In genomic region chr9:130053504-130054427, GRCh38 we compare ENCODE assay signal across 8 cellular contexts. TPM values are rescaled to one million over a fixed set of nuclear protein-coding genes. Genes with fewer than 3 reads are reported as not detected.
DNase-seq lines count a peak whose midpoint lies in the region; ATAC-seq and TF ChIP-seq lines count a peak whose summit lies in the region.

Gene GPR107 (plus strand): TSS chr9:130053906. CDS start chr9:130053933, 27 bp downstream.

- no peak; the same call in 1 of the 2 replicates for TF ChIP-seq RAD21 in HCT116 (IDR thresholded peaks at IDR 0.05; ENCODE audit: low read depth)

- no peaks in the 10 kb centered on the region for H3K9me2 ChIP-seq in HCT116 (ENCODE audit: insufficient read depth)

- POLR2A ChIA-PET in HCT116 (lab: Charles Lee) = interaction anchor here (1.0 to 1.7 kb wide), 5 partner anchors 9 to 21 kb away, joined by 3 to 7 read pairs (median 3); partner anchors contain the start of gene FNBP1

- intact Hi-C loops in HCT116 (cut with micrococcal nuclease) = no loop called here

- no peak for TF ChIP-seq CTCF in HCT116 (IDR thresholded peaks at IDR 0.05 in 2 of 3, conservative IDR thresholded peaks at IDR 0.05 in 1 of 3; ENCODE audit: borderline replicate concordance in 1 of 3, insufficient read depth in 1 of 3, low read depth in 2 of 3, low read length in 2 of 3)
- TF ChIP-seq CTCF in NB4 (IDR thresholded peaks at IDR 0.05; ENCODE audit: low read depth, low read length) = no peak
- no peak for TF ChIP-seq CTCF in retinal pigment epithelial cell (conservative IDR thresholded peaks at IDR 0.05; ENCODE audit: low read depth, low read length)

- H4K20me1 ChIP-seq in HCT116 (ENCODE audit: insufficient read depth) = no peaks in the 10 kb centered on the region

- peak; percentile 58 for TF ChIP-seq POLR2A in HCT116 (IDR thresholded peaks at IDR 0.05; ENCODE audit: borderline replicate concordance, extremely low read depth, insufficient read depth, insufficient read length)
- TF ChIP-seq POLR2A in NB4 (IDR thresholded peaks at IDR 0.05; ENCODE audit: extremely low read depth, insufficient read length) = peak; percentile 74

- H3K27ac ChIP-seq in HCT116 (ENCODE audit: low read depth, low read length) = peak within 1 kb of the TSS; percentile 69

- ATAC-seq in HCT116 = peak; percentile 93

- RAD21 ChIA-PET in HCT116 (lab: Charles Lee; ENCODE audit: low non-redundant PET in 1 of 2, low total read pairs in 2 of 2, uncharacterized antibody in 2 of 2, unreplicated experiment in 2 of 2) = no interaction called here

- CTCF ChIA-PET in HCT116 (lab: Charles Lee) = interaction anchor here (1.2 kb wide), 1 partner anchor 11 kb away, joined by 3 read pairs; the partner anchor contains the start of gene FNBP1

- peak within 1 kb of the TSS; percentile 18 for H2AFZ ChIP-seq in HCT116 (ENCODE audit: low read depth, low read length, poor library complexity, severe bottlenecking)

- peak within 1 kb of the TSS; percentile 93 for H3K4me2 ChIP-seq in HCT116 (ENCODE audit: low read length)

- DNase-seq in GDM1 (lab: John Stamatoyannopoulos, UW) = peak; percentile 32
- peak; percentile 27 for DNase-seq in HCT116 (ENCODE audit: low read depth, low spot score)
- DNase-seq in NB4 (ENCODE audit: low read depth) = peak; percentile 81
- peak; percentile 63 for DNase-seq in T1000 (lab: John Stamatoyannopoulos, UW)
- DNase-seq in astrocyte of the hippocampus (ENCODE audit: low read depth, low spot score) = peak; percentile 88
- DNase-seq in hippocampal formation (lab: John Stamatoyannopoulos, UW) = peak; percentile 49 to 73
- no peak for DNase-seq in retinal pigment epithelial cell (ENCODE audit: low read depth)
- no peak for DNase-seq in GF-D8 (lab: John Stamatoyannopoulos, UW)

- no peaks in the 10 kb centered on the region for H3K36me3 ChIP-seq in HCT116 (ENCODE audit: control insufficient read depth in 1 of 2, insufficient read depth in 2 of 2, low read length in 2 of 2)

- H3K9ac ChIP-seq in HCT116 (ENCODE audit: low read length) = peak within 1 kb of the TSS; percentile 83

- H3K4me1 ChIP-seq in HCT116 (ENCODE audit: control insufficient read depth in 1 of 2, insufficient read depth in 2 of 2, low read length in 2 of 2) = peaks cover 13 to 14% of the 10 kb centered on the region in 2 experiments

- peak within 1 kb of the TSS; percentile 76 to 99 for H3K4me3 ChIP-seq in HCT116 (replicated peaks in 1 of 2; ENCODE audit: low read depth in 1 of 2, low read length in 2 of 2)
- peak within 1 kb of the TSS; percentile 94 for H3K4me3 ChIP-seq in NB4 (ENCODE audit: low read depth, low read length)
- H3K4me3 ChIP-seq in retinal pigment epithelial cell (ENCODE audit: low read length) = peak within 1 kb of the TSS; percentile 91

- no peaks in the 10 kb centered on the region for H3K27me3 ChIP-seq in HCT116 (ENCODE audit: insufficient read depth, low read length)

- no TSS peak for BruUV-seq in HCT116 (replicated peaks; lab: Mats Ljungman, UMichigan)

- H3K79me2 ChIP-seq in HCT116 (ENCODE audit: insufficient read depth, low read length) = peaks cover 32% of the 10 kb centered on the region

- H3K9me3 ChIP-seq in HCT116 (ENCODE audit: control insufficient read depth in 1 of 2, insufficient read depth in 1 of 2, low read depth in 1 of 2, low read length in 2 of 2) = no peaks in the 10 kb centered on the region

TF ChIP-seq in HCT116, 20 proteins besides CTCF, POLR2A, EP300 and RAD21:
- TF ChIP-seq ZFX (IDR thresholded peaks at IDR 0.05) (peak; percentile 81), JUND (IDR thresholded peaks at IDR 0.05) (no peak), CBX3 (IDR thresholded peaks at IDR 0.05; ENCODE audit: low read depth) (no peak), CEBPB (IDR thresholded peaks at IDR 0.05; ENCODE audit: low read depth) (no peak), SIN3A (IDR thresholded peaks at IDR 0.05; ENCODE audit: low read depth) (peak; percentile 50; the same call in 1 of the 2 replicates), EZH2 (IDR thresholded peaks at IDR 0.05) (no peak), TCF7L2 (IDR thresholded peaks at IDR 0.05; ENCODE audit: borderline replicate concordance, extremely low read depth, insufficient read depth, insufficient read length) (peak; percentile 20), EZH2phosphoT487 (IDR thresholded peaks at IDR 0.05; ENCODE audit: borderline replicate concordance) (no peak), SRF (IDR thresholded peaks at IDR 0.05; ENCODE audit: low read depth) (no peak), ATF3 (IDR thresholded peaks at IDR 0.05) (no peak), REST (IDR thresholded peaks at IDR 0.05; ENCODE audit: low read depth) (no peak), MAX (IDR thresholded peaks at IDR 0.05) (0 out of 2 replicates have a peak, but pooled peaks have one; percentile 9), FOSL1 (IDR thresholded peaks at IDR 0.05; ENCODE audit: low read depth) (no peak), EGR1 (IDR thresholded peaks at IDR 0.05; ENCODE audit: low read depth) (peak; percentile 98), YY1 (IDR thresholded peaks at IDR 0.05; ENCODE audit: extremely low read depth, insufficient replicate concordance, low read depth, low read length) (peak; percentile 95), POLR2AphosphoS5 (IDR thresholded peaks at IDR 0.05; ENCODE audit: low read depth, low read length) (peak; percentile 93), ELF1 (IDR thresholded peaks at IDR 0.05; ENCODE audit: borderline replicate concordance, low read depth) (peak; percentile 58), SP1 (IDR thresholded peaks at IDR 0.05; ENCODE audit: low read depth) (no peak), ZBTB33 (IDR thresholded peaks at IDR 0.05; ENCODE audit: extremely low read depth, insufficient replicate concordance, low read length) (no peak), ZNF274 (IDR thresholded peaks at IDR 0.05; ENCODE audit: low read depth, low read length) (no peak)
TF ChIP-seq in HCT116: peak in this region for 8.

RNA-seq across cellular contexts. Expression of gene GPR107, which starts in this region (rescaled TPM):
- total RNA-seq in HCT116 (2021; ENCODE audit: unreplicated experiment) = 32.5 TPM
- 20.8 and 21.4 TPM in 2 replicates for polyA plus RNA-seq in HCT116 (2012)

Comparison
In these comparisons a context has a peak if more than half of its experiments do, and no peak if none do; other contexts are left out.
1. DNase-seq: peak in GDM1 (single experiment), HCT116 (single experiment), NB4 (single experiment), T1000 (single experiment), astrocyte of the hippocampus (single experiment) and hippocampal formation (2 of 2); none in retinal pigment epithelial cell (single experiment) and GF-D8 (single experiment).
2. Peak in every context shown above with its lines, with median percentiles within 50 percentile points of each other: H3K4me3 ChIP-seq.